Comparison of ENCODE assay signal across 8 cellular contexts in the genomic region with DNA sequence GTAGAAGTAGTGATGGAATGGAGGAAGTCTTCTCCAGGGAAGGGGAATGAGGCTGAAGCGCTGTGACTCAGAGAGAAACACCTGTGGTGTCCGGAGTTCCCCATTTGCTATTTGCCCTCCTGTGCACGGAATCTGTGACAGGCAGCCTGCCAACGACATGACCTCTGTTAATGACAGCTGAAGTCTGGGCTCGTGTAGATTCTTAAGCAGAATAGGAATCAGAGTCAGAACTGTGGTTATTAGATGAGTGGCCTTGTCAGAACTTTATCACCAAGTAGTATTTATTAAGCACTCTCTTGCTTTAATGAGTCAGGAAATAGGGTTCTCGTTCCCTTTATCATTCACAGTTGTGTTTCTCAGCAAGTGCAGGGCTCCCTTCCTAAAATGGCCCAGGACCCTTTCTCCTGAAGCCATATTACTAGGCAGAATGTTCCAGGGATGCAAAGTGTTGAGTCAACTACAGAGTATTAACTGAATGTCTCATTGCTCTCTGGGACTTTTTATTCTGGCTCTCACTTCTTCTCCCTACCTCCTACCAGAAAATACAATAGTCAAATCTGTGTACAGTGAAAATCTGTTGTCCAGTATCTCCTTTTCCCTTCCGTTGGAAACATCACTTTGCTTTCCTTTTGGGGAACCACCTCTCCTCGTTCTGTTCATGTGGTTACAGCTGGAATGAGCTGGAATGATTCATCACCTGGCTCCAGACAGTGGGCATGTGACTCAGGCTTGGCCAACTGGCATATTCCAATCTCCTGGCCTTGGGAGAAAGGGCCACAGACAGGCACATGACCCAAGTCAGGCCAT.
DNase-seq lines count a peak whose midpoint lies in the region; ATAC-seq, FAIRE-seq and TF ChIP-seq lines count a peak whose summit lies in the region.

No MANE protein-coding gene starts in this region.

- no peak overlapping the region for H3K4me3 Mint-ChIP-seq in activated T-helper 2 cell treated with anti-CD3 and anti-CD28 coated beads, Interferon-gamma antibody, Interleukin-2, Interleukin-4, amounts not matched to agents 10 μg/mL and 5 μg/mL and 100 μg/mL, durations not matched to agents 14 hours and 24 hours and 36 hours (ENCODE audit: low read depth)

- peak overlapping the region; percentile 16 for H3K27ac Mint-ChIP-seq in activated T-helper 2 cell treated with anti-CD3 and anti-CD28 coated beads, Interferon-gamma antibody, Interleukin-2, Interleukin-4, amounts not matched to agents 10 μg/mL and 5 μg/mL and 100 μg/mL, durations not matched to agents 14 hours and 24 hours and 36 hours

- H3K36me3 Mint-ChIP-seq in activated T-helper 2 cell treated with anti-CD3 and anti-CD28 coated beads, Interferon-gamma antibody, Interleukin-2, Interleukin-4, amounts not matched to agents 10 μg/mL and 5 μg/mL and 100 μg/mL, durations not matched to agents 14 hours and 24 hours and 36 hours (ENCODE audit: low read depth) = peaks cover 14% of the 10 kb centered on the region

- H3K4me3 ChIP-seq in GM12864 (ENCODE audit: low read depth, low read length) = no peak overlapping the region; the same call in 1 of the 2 replicates

- H3K9me3 Mint-ChIP-seq in activated T-helper 2 cell treated with anti-CD3 and anti-CD28 coated beads, Interferon-gamma antibody, Interleukin-2, Interleukin-4, amounts not matched to agents 10 μg/mL and 5 μg/mL and 100 μg/mL, durations not matched to agents 14 hours and 24 hours and 36 hours = peaks cover 17% of the 10 kb centered on the region

- FAIRE-seq in urothelium cell line (lab: Jason Lieb, UNC) = peak; percentile 94

- peaks cover 18% of the 10 kb centered on the region for H3K4me1 Mint-ChIP-seq in activated T-helper 2 cell treated with anti-CD3 and anti-CD28 coated beads, Interferon-gamma antibody, Interleukin-2, Interleukin-4, amounts not matched to agents 10 μg/mL and 5 μg/mL and 100 μg/mL, durations not matched to agents 14 hours and 24 hours and 36 hours (ENCODE audit: low read depth)

- H3K27me3 Mint-ChIP-seq in activated T-helper 2 cell treated with anti-CD3 and anti-CD28 coated beads, Interferon-gamma antibody, Interleukin-2, Interleukin-4, amounts not matched to agents 10 μg/mL and 5 μg/mL and 100 μg/mL, durations not matched to agents 14 hours and 24 hours and 36 hours (ENCODE audit: low read depth) = no peaks in the 10 kb centered on the region

- intact Hi-C loops in activated T-helper 2 cell treated with anti-CD3 and anti-CD28 coated beads, Interferon-gamma antibody, Interleukin-2, Interleukin-4, amounts not matched to agents 10 μg/mL and 5 μg/mL and 100 μg/mL, durations not matched to agents 14 hours and 24 hours and 36 hours (cut with micrococcal nuclease) = loop anchor here (1.0 to 2.0 kb wide), 2 partner anchors 11 to 27 kb away; no protein-coding TSS in a partner anchor
- intact Hi-C loops in left colon (cut with DNase I, micrococcal nuclease) = no loop called here

- no peak for TF ChIP-seq CTCF in GM12864 (IDR thresholded peaks at IDR 0.05; ENCODE audit: low read depth, low read length, missing control alignments)

- ATAC-seq in GM21529 (IDR thresholded peaks at IDR 0.05; ENCODE audit: unreplicated experiment) (peak; percentile 90), left colon (peak; percentile 44)

- peak; percentile 91 for DNase-seq in GM12864 (ENCODE audit: low read depth)
- DNase-seq in HS-5 (ENCODE audit: low read depth) = peak; percentile 76
- no peak for DNase-seq in activated T-helper 2 cell treated with anti-CD3 and anti-CD28 coated beads, Interferon-gamma antibody, Interleukin-2, Interleukin-4, amounts not matched to agents 10 μg/mL and 5 μg/mL and 100 μg/mL, durations not matched to agents 14 hours and 24 hours and 36 hours (ENCODE audit: low spot score)
- peak in 1 of 2 donors; percentile 34 for DNase-seq in left colon
- peak; percentile 92 for DNase-seq in urothelium cell line (ENCODE audit: low spot score)
- no peak for DNase-seq in SIG-M5 (lab: John Stamatoyannopoulos, UW)
- DNase-seq in DMS153 (lab: John Stamatoyannopoulos, UW) = no peak

Comparison
In these comparisons a context has a peak if more than half of its experiments do, and no peak if none do; other contexts are left out.
1. DNase-seq: peak in GM12864 (single experiment), HS-5 (single experiment) and urothelium cell line (single experiment); none in activated T-helper 2 cell treated with anti-CD3 and anti-CD28 coated beads, Interferon-gamma antibody, Interleukin-2, Interleukin-4, amounts not matched to agents 10 μg/mL and 5 μg/mL and 100 μg/mL, durations not matched to agents 14 hours and 24 hours and 36 hours (single experiment), SIG-M5 (single experiment) and DMS153 (single experiment).